In genomic region chr3:116314476-116314875, GRCh38 we compare ENCODE assay signal across 14 cellular contexts.
"Had no signal": no experiment of that assay in that cellular context is flagged by ENCODE, and none has a peak within 500 bp of the region (broad histone marks: within the 10 kb centered on the region; RNA-seq: fewer than 3 reads in every experiment).

No MANE protein-coding gene starts in this region.

- H3K4me1 Mint-ChIP-seq: activated CD8-positive, alpha-beta memory T cell treated with anti-CD3 and anti-CD28 coated beads, Interleukin-2, amount 10 ng/mL, durations not matched to agents 7 days and 5 days; activated naive CD4-positive, alpha-beta T cell treated with anti-CD3 and anti-CD28 coated beads, Interleukin-2, amount 50 U/mL, for 24 hours; T-helper 17 cell had no signal

- ATAC-seq: activated CD8-positive, alpha-beta memory T cell treated with anti-CD3 and anti-CD28 coated beads, Interleukin-2, amount 10 ng/mL, durations not matched to agents 7 days and 5 days; right lobe of liver; stimulated activated naive CD8-positive, alpha-beta T cell treated with anti-CD3 and anti-CD28 coated beads, Interleukin-15, Interleukin-2, amounts not matched to agents 100 U/mL and 50 U/mL, for 24 hours; T-helper 17 cell had no signal

- H3K27ac Mint-ChIP-seq: activated CD8-positive, alpha-beta memory T cell treated with anti-CD3 and anti-CD28 coated beads, Interleukin-2, amount 10 ng/mL, durations not matched to agents 7 days and 5 days; activated naive CD4-positive, alpha-beta T cell treated with anti-CD3 and anti-CD28 coated beads, Interleukin-2, amount 50 U/mL, for 24 hours; activated T-cell treated with anti-CD3 and anti-CD28 coated beads, Interleukin-2, amount 50 U/mL, for 24 hours; T-helper 17 cell had no signal

- H3K36me3 Mint-ChIP-seq: activated CD8-positive, alpha-beta memory T cell treated with anti-CD3 and anti-CD28 coated beads, Interleukin-2, amount 10 ng/mL, durations not matched to agents 7 days and 5 days; activated naive CD4-positive, alpha-beta T cell treated with anti-CD3 and anti-CD28 coated beads, Interleukin-2, amount 50 U/mL, for 24 hours had no signal

- H3K9me3 ChIP-seq: breast epithelium, heart right ventricle, right lobe of liver, suprapubic skin, upper lobe of left lung had no signal

- H3K27me3 Mint-ChIP-seq: activated CD8-positive, alpha-beta memory T cell treated with anti-CD3 and anti-CD28 coated beads, Interleukin-2, amount 10 ng/mL, durations not matched to agents 7 days and 5 days; activated naive CD4-positive, alpha-beta T cell treated with anti-CD3 and anti-CD28 coated beads, Interleukin-2, amount 50 U/mL, for 24 hours; activated T-cell treated with anti-CD3 and anti-CD28 coated beads, Interleukin-2, amount 50 U/mL, for 24 hours; T-helper 17 cell had no signal

- H3K4me1 ChIP-seq: breast epithelium, right lobe of liver, suprapubic skin, upper lobe of left lung had no signal

- H3K27ac ChIP-seq: breast epithelium, heart right ventricle, right lobe of liver, suprapubic skin, upper lobe of left lung had no signal

- H3K27me3 ChIP-seq: breast epithelium, heart right ventricle, right lobe of liver, suprapubic skin, upper lobe of left lung had no signal

- DNase-seq: activated CD4-positive, alpha-beta T cell treated with anti-CD3 and anti-CD28 coated beads, Interleukin-2, amount 50 U/mL, for 4 hours; activated CD4-positive, CD25-positive, alpha-beta regulatory T cell treated with anti-CD3 and anti-CD28 coated beads, Interleukin-2, amount 50 U/mL, for 72 hours; activated CD8-positive, alpha-beta memory T cell treated with anti-CD3 and anti-CD28 coated beads, Interleukin-2, amount 10 ng/mL, durations not matched to agents 7 days and 5 days; activated effector memory CD4-positive, alpha-beta T cell treated with Interleukin-2 at 50 U/mL for 16 hours; activated T-cell treated with anti-CD3 and anti-CD28 coated beads, Interleukin-2, amount 50 U/mL, for 24 hours; heart right ventricle; kidney; right lobe of liver; stimulated activated naive CD8-positive, alpha-beta T cell treated with anti-CD3 and anti-CD28 coated beads, Interleukin-15, Interleukin-2, amounts not matched to agents 100 U/mL and 50 U/mL, for 24 hours; T-helper 17 cell; upper lobe of left lung had no signal

- H3K4me3 ChIP-seq: breast epithelium, heart right ventricle, right lobe of liver, suprapubic skin, upper lobe of left lung had no signal

- H3K9me3 Mint-ChIP-seq: activated naive CD4-positive, alpha-beta T cell treated with anti-CD3 and anti-CD28 coated beads, Interleukin-2, amount 50 U/mL, for 24 hours had no signal

- H3K36me3 ChIP-seq: breast epithelium, heart right ventricle, right lobe of liver, suprapubic skin, upper lobe of left lung had no signal

- H3K4me3 Mint-ChIP-seq: activated CD8-positive, alpha-beta memory T cell treated with anti-CD3 and anti-CD28 coated beads, Interleukin-2, amount 10 ng/mL, durations not matched to agents 7 days and 5 days; activated naive CD4-positive, alpha-beta T cell treated with anti-CD3 and anti-CD28 coated beads, Interleukin-2, amount 50 U/mL, for 24 hours; activated T-cell treated with anti-CD3 and anti-CD28 coated beads, Interleukin-2, amount 50 U/mL, for 24 hours; T-helper 17 cell had no signal
